In the genomic region with DNA sequence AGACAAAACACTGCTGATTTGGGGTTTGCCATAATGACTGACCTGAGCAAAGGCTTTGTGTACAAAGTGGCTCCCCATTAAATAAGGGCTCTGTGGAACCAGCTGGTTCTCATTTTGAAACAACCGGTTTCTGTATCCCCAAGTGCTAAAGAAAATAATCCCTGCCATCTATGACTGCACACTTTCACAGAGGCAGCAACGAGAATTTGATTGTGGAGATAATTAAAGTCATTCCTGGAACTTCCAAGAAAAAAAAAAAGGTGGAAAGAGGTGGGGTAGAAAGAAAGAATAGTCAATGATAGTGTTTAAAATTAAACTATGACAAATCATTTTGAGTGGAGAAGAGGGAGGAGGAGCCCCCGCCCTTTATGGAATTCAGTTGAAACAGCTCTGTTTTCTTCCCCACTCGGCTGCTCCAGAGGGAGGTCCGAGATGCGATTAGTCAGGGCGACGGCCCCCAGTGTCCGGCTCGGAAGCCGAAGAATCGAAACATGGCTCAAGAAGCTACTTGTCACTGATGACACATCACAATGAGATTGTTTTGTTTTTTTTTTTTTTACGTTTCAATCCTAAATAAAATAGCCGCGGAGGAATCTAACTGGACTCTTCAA, we compare ENCODE assay signal across 9 cellular contexts. TPM values are rescaled to one million over a fixed set of nuclear protein-coding genes. Genes with fewer than 3 reads are reported as not detected.
DNase-seq lines count a peak whose midpoint lies in the region; ATAC-seq, FAIRE-seq and TF ChIP-seq lines count a peak whose summit lies in the region.
"Had no signal": no experiment of that assay in that cellular context is flagged by ENCODE, and none has a peak within 500 bp of the region (broad histone marks: within the 10 kb centered on the region; RNA-seq: fewer than 3 reads in every experiment).

No MANE protein-coding gene starts in this region.

- H3K9me2 ChIP-seq in PC-3 (replicated peaks; ENCODE audit: low read length), result no peaks in the 10 kb centered on the region

- DNase-seq in A172 (ENCODE audit: low spot score) (peak; percentile 68), M059J (ENCODE audit: low read depth) (peak; percentile 61), naive B cell (no peak), PC-3 (no peak)
- DNase-seq: activated naive CD4-positive, alpha-beta T cell treated with anti-CD3 and anti-CD28 coated beads, Interleukin-2, amount 10 ng/mL, durations not matched to agents 7 days and 5 days had no signal

- no peaks in the 10 kb centered on the region for H3K9me3 ChIP-seq in PC-3 (ENCODE audit: low read length)

- H3K36me3 Mint-ChIP-seq in naive B cell, result peaks cover 8 to 13% of the 10 kb centered on the region in 2 donors
- H3K36me3 Mint-ChIP-seq: activated naive CD4-positive, alpha-beta T cell treated with anti-CD3 and anti-CD28 coated beads, Interleukin-2, amount 10 ng/mL, durations not matched to agents 7 days and 5 days had no signal

- POLR2A ChIA-PET in PC-3 (lab: Charles Lee; ENCODE audit: unreplicated experiment), result no interaction called here

- H3K27ac ChIP-seq in PC-3 (ENCODE audit: low read length), result no peak overlapping the region

- no TSS peak for BruUV-seq in PC-3 (replicated peaks; lab: Mats Ljungman, UMichigan)

- peak overlapping the region in 5 of 6 donors; percentile 33 to 74 (median 56) for H3K27ac Mint-ChIP-seq in naive B cell
- H3K27ac Mint-ChIP-seq: activated naive CD4-positive, alpha-beta T cell treated with anti-CD3 and anti-CD28 coated beads, Interleukin-2, amount 10 ng/mL, durations not matched to agents 7 days and 5 days had no signal

- FAIRE-seq in endometrium (lab: Jason Lieb, UNC), result peak; percentile 76

- TF ChIP-seq POLR2A in GM18505 (IDR thresholded peaks at IDR 0.05; ENCODE audit: borderline replicate concordance, extremely low read depth, insufficient read depth, insufficient read length), result no peak

- no peak for TF ChIP-seq CTCF in PC-3 (conservative IDR thresholded peaks at IDR 0.05; ENCODE audit: low read depth, low read length)

- H3K4me2 ChIP-seq in PC-3 (ENCODE audit: low read length), result no peak overlapping the region

- no peaks in the 10 kb centered on the region for H3K27me3 Mint-ChIP-seq in naive B cell

- CTCF ChIA-PET in PC-3 (lab: Charles Lee), result no interaction called here

- H3K4me3 ChIP-seq in PC-3 (ENCODE audit: low read length), result no peak overlapping the region

- no peaks in the 10 kb centered on the region for H3F3A ChIP-seq in PC-3 (ENCODE audit: low read length, unreplicated experiment)

- no peak overlapping the region for H2AFZ ChIP-seq in PC-3 (ENCODE audit: low read length)

- H3K9ac ChIP-seq in PC-3 (ENCODE audit: low read length), result no peak overlapping the region

- no peaks in the 10 kb centered on the region for H3K9me3 Mint-ChIP-seq in naive B cell
- H3K9me3 Mint-ChIP-seq: activated naive CD4-positive, alpha-beta T cell treated with anti-CD3 and anti-CD28 coated beads, Interleukin-2, amount 10 ng/mL, durations not matched to agents 7 days and 5 days had no signal

- no peaks in the 10 kb centered on the region for H3K4me1 ChIP-seq in PC-3 (ENCODE audit: insufficient read depth, low read length)

- H3K36me3 ChIP-seq in PC-3 (ENCODE audit: low read depth, low read length), result no peaks in the 10 kb centered on the region

- H3K4me1 Mint-ChIP-seq in naive B cell, result peaks cover 38 to 63% (median 55%) of the 10 kb centered on the region in 3 donors

- peak overlapping the region in 1 of 8 donors; percentile 15 for H3K4me3 Mint-ChIP-seq in naive B cell
- H3K4me3 Mint-ChIP-seq: activated naive CD4-positive, alpha-beta T cell treated with anti-CD3 and anti-CD28 coated beads, Interleukin-2, amount 10 ng/mL, durations not matched to agents 7 days and 5 days had no signal

- ATAC-seq in naive B cell (ENCODE audit: low read depth in 2 of 2) (no peak), GM18505 (IDR thresholded peaks at IDR 0.05; ENCODE audit: unreplicated experiment) (no peak), HG02981 (IDR thresholded peaks at IDR 0.05; ENCODE audit: unreplicated experiment) (no peak), HG03025 (IDR thresholded peaks at IDR 0.05; ENCODE audit: low FRiP score, unreplicated experiment) (no peak), PC-3 (no peak)

- H3K79me2 ChIP-seq in PC-3 (ENCODE audit: low read length), result no peaks in the 10 kb centered on the region

- H4K20me1 ChIP-seq in PC-3 (ENCODE audit: low read length), result no peaks in the 10 kb centered on the region

- H3K27me3 ChIP-seq in PC-3 (ENCODE audit: low read length), result no peaks in the 10 kb centered on the region

- intact Hi-C loops in PC-3 (cut with micrococcal nuclease), result no loop called here

RNA-seq across cellular contexts. Expression of a gene that starts 38.4 kb away (rescaled TPM):
- total RNA-seq in A172 (2014; rRNA removed; shearing (Covaris generic)), result 1.6 and 2.1 TPM in 2 replicates
- 1.5 and 5.4 TPM in 2 replicates for total RNA-seq in M059J (2014; rRNA removed; shearing (Covaris generic))
- 10 to 100 TPM; 27.7 to 48.4 (median 40.1) TPM for polyA plus RNA-seq in naive B cell (ENCODE audit: low read depth in 6 of 6)
- total RNA-seq in PC-3 (2014; rRNA removed), result 0.29 and 1.3 TPM in 2 replicates

Comparison
In these comparisons a context has a peak if more than half of its experiments do, and no peak if none do; other contexts are left out.
1. DNase-seq: peak in A172 (single experiment) and M059J (single experiment); none in naive B cell (single experiment) and PC-3 (single experiment).